ENCODE assay signal across 19 cellular contexts in the genomic region with DNA sequence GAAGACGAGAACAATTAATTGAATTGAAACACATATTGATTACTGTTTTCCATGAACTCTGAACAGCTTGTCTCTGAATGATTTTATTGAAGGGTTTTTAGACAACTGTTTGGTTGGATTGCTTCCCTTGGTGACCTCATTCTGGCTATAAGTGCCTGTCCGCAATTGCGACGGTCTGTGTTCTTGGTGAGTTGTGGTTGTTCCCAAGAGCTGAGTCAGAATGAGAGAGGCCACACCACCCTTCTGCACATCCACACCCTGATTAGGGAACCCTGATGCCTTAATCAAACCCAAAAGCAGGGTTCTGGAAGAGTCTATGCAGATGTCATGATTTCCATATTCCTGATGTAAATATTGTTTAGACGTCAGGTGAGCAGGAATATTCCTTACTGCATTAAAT.
DNase-seq lines count a peak whose midpoint lies in the region; ATAC-seq and TF ChIP-seq lines count a peak whose summit lies in the region.
"Had no signal": no experiment of that assay in that cellular context is flagged by ENCODE, and none has a peak within 500 bp of the region (broad histone marks: within the 10 kb centered on the region; RNA-seq: fewer than 3 reads in every experiment).

No MANE protein-coding gene starts in this region.

- H3K36me3 Mint-ChIP-seq in activated T-helper 17 cell treated with anti-CD3 and anti-CD28 coated beads, Interleukin-2, amount 50 U/mL, for 72 hours (ENCODE audit: low read depth), result no peaks in the 10 kb centered on the region

- peak; percentile 82 for ATAC-seq in Right ventricle myocardium inferior
- ATAC-seq in left cardiac atrium, result peak in 1 of 2 donors; percentile 84
- ATAC-seq in sciatic nerve, result peak; percentile 63
- ATAC-seq in HG03571 (IDR thresholded peaks at IDR 0.05; ENCODE audit: unreplicated experiment), result no peak
- no peak for ATAC-seq in activated T-helper 17 cell treated with anti-CD3 and anti-CD28 coated beads, Interleukin-2, amount 50 U/mL, for 72 hours (replicated peaks)
- ATAC-seq: HCT116 had no signal

- no peaks in the 10 kb centered on the region for H3K27me3 Mint-ChIP-seq in activated T-helper 17 cell treated with anti-CD3 and anti-CD28 coated beads, Interleukin-2, amount 50 U/mL, for 72 hours

- intact Hi-C loops in Right ventricle myocardium inferior (cut with DNase I) (no loop called here), cardiac septum (cut with DNase I) (no loop called here), left cardiac atrium (cut with DNase I) (no loop called here), sciatic nerve (cut with DNase I) (no loop called here)

- no peaks in the 10 kb centered on the region for H3K27me3 ChIP-seq in WERI-Rb-1 (ENCODE audit: insufficient read depth, low read depth, severe bottlenecking)

- no peak for TF ChIP-seq CTCF in WERI-Rb-1 (IDR thresholded peaks at IDR 0.05; ENCODE audit: low read depth, low read length)

- no peak overlapping the region for H3K27ac ChIP-seq in WERI-Rb-1
- H3K27ac ChIP-seq: C4-2B, KMS-11 had no signal

- peaks cover 6% of the 10 kb centered on the region for H3K9me3 Mint-ChIP-seq in activated T-helper 17 cell treated with anti-CD3 and anti-CD28 coated beads, Interleukin-2, amount 50 U/mL, for 72 hours

- no peak overlapping the region for H3K4me3 ChIP-seq in WERI-Rb-1 (ENCODE audit: low read depth, low read length)

- no peak for DNase-seq in Right ventricle myocardium inferior (ENCODE audit: missing footprints)
- no peak for DNase-seq in cardiac septum (ENCODE audit: low spot score)
- DNase-seq in left cardiac atrium, result peak; percentile 51
- no peak for DNase-seq in sciatic nerve (ENCODE audit: low spot score)
- no peak for DNase-seq in WERI-Rb-1
- DNase-seq: 8988T, GOT3, IMR-90, NCI-H1694 treated with DMSO at 0.1 percent for 48 hours, NCI-H2081 treated with DMSO at 0.1 percent for 48 hours, NCI-H2171 treated with DMSO at 0.1 percent for 48 hours, NCI-H524 treated with DMSO at 0.1 percent for 48 hours, SHP77, SK-N-SH had no signal

- no peaks in the 10 kb centered on the region for H3K9me3 ChIP-seq in WERI-Rb-1 (ENCODE audit: severe bottlenecking)
- H3K9me3 ChIP-seq: SK-N-SH had no signal

- no peaks in the 10 kb centered on the region for H3K36me3 ChIP-seq in WERI-Rb-1

- H3K4me1 Mint-ChIP-seq in activated T-helper 17 cell treated with anti-CD3 and anti-CD28 coated beads, Interleukin-2, amount 50 U/mL, for 72 hours, result no peaks in the 10 kb centered on the region

- H3K27ac Mint-ChIP-seq in activated T-helper 17 cell treated with anti-CD3 and anti-CD28 coated beads, Interleukin-2, amount 50 U/mL, for 72 hours, result no peak overlapping the region

- H3K4me3 Mint-ChIP-seq in activated T-helper 17 cell treated with anti-CD3 and anti-CD28 coated beads, Interleukin-2, amount 50 U/mL, for 72 hours, result no peak overlapping the region

Comparison
In these comparisons a context has a peak if more than half of its experiments do, and no peak if none do; other contexts are left out.
1. ATAC-seq: peak in Right ventricle myocardium inferior (single experiment) and sciatic nerve (single experiment); none in HG03571 (single experiment) and activated T-helper 17 cell treated with anti-CD3 and anti-CD28 coated beads, Interleukin-2, amount 50 U/mL, for 72 hours (single experiment).